ENCODE assay signal across 8 cellular contexts in the genomic region with DNA sequence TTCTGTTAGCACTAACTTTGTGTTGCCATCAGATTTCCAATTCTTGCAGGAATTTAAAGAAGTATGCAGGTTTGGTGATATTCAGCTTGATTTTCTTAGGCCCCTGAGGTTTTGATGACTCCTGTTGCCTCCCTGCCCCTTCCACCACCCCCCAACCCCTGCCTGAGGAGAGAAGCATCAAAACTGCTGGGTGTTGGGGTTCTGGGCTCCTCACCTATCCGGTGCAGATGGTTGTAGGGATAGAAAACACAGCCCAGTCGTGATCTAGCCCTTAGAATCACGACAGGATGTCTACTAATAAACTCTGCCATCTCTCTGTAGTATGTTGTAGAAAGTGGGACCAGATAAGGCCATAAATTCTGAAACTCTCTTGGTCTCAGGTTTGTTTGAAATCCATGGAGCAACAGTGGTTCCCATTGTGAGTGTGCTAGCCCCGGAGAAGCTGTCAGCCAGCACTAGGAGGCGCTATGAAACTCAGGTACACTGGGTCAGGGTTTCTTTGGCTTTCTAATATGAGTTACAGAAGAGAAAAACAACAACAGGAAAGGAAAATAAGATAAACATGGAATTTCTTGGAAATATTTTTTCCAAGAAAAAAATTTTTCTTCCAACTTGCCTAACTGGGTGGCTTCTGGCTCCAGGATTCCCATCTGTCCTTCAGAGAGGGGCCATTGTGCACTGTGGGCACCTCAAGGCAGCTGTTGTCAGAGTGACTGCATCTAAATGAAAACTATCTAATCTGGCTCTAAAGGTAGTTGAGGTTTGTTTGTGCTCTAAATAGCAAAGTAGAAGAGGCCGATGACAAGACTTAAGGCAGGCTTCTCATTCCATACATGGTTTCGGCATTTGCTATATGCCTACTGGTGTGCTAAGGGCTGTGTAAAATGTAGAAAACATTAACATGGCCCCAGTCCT. TPM values are rescaled to one million over a fixed set of nuclear protein-coding genes. Genes with fewer than 3 reads are reported as not detected.
DNase-seq lines count a peak whose midpoint lies in the region; ATAC-seq, FAIRE-seq and TF ChIP-seq lines count a peak whose summit lies in the region.

No MANE protein-coding gene starts in this region.

- H3K27me3 ChIP-seq in WERI-Rb-1 (ENCODE audit: insufficient read depth, low read depth, severe bottlenecking) = no peaks in the 10 kb centered on the region

- WGBS in A549 (ENCODE audit: missing lambda C conversion rate) = 74% methylated on average over 7 of the region's 7 CpGs

- POLR2A ChIA-PET in A549 (lab: Yijun Ruan, JAX) = no interaction called here

- peak in 1 of 2 experiments; percentile 29; a peak in 2 of 5 replicates for TF ChIP-seq RAD21 in A549 (conservative IDR thresholded peaks at IDR 0.05 in 1 of 2, IDR thresholded peaks at IDR 0.05 in 1 of 2)

- ATAC-seq in A549 = peak; percentile 64 to 83; a peak in 4 of 6 replicates
- no peak for ATAC-seq in HG03159 (IDR thresholded peaks at IDR 0.05; ENCODE audit: unreplicated experiment)
- no peak for ATAC-seq in GM21528 (IDR thresholded peaks at IDR 0.05; ENCODE audit: low FRiP score, unreplicated experiment)
- no peak for ATAC-seq in GM19395 (IDR thresholded peaks at IDR 0.05; ENCODE audit: unreplicated experiment)
- no peak for ATAC-seq in GM19463 (IDR thresholded peaks at IDR 0.05; ENCODE audit: unreplicated experiment)

- H3K36me3 ChIP-seq in WERI-Rb-1 = peaks cover 46% of the 10 kb centered on the region

- no peak overlapping the region for H3K4me2 ChIP-seq in A549

- H3K4me3 ChIP-seq in A549 = no peak overlapping the region
- no peak overlapping the region for H3K4me3 ChIP-seq in WERI-Rb-1 (ENCODE audit: low read depth, low read length)

- CTCF ChIA-PET in A549 (lab: Yijun Ruan, JAX) = no interaction called here

- no peak for TF ChIP-seq POLR2A in A549 (IDR thresholded peaks at IDR 0.05; ENCODE audit: low read length)

- H3K4me1 ChIP-seq in A549 = no peaks in the 10 kb centered on the region

- no peak for TF ChIP-seq EP300 in A549 (IDR thresholded peaks at IDR 0.05)

- H3K9me3 ChIP-seq in A549 = no peaks in the 10 kb centered on the region
- no peaks in the 10 kb centered on the region for H3K9me3 ChIP-seq in WERI-Rb-1 (ENCODE audit: severe bottlenecking)

- FAIRE-seq in A549 (lab: Jason Lieb, UNC) = no peak

- DNase-seq in A549 (ENCODE audit: low read depth in 1 of 2, low spot score in 1 of 2) (peak in 1 of 2 experiments; percentile 30), WERI-Rb-1 (peak; percentile 28), islet precursor cell (peak; percentile 67)

- peak; percentile 39; the same call in 2 of the 3 replicates for TF ChIP-seq CTCF in A549 (IDR thresholded peaks at IDR 0.05)
- peak; percentile 65 for TF ChIP-seq CTCF in GM12872 (IDR thresholded peaks at IDR 0.05; ENCODE audit: insufficient read depth, low read depth, low read length)
- TF ChIP-seq CTCF in WERI-Rb-1 (IDR thresholded peaks at IDR 0.05; ENCODE audit: low read depth, low read length) = peak; percentile 59

- H3K27ac ChIP-seq in A549 = no peak overlapping the region
- no peak overlapping the region for H3K27ac ChIP-seq in WERI-Rb-1

TF ChIP-seq in A549, 52 proteins besides CTCF, POLR2A, EP300 and RAD21:
- TF ChIP-seq RARB (CRISPR knock-in tag; IDR thresholded peaks at IDR 0.05) = no peak
- TF ChIP-seq CHD2 (IDR thresholded peaks at IDR 0.05; ENCODE audit: low read length, partially characterized antibody) = no peak
- no peak for TF ChIP-seq NPAS2 (CRISPR knock-in tag; IDR thresholded peaks at IDR 0.05; ENCODE audit: borderline replicate concordance)
- TF ChIP-seq, protein P1, sequence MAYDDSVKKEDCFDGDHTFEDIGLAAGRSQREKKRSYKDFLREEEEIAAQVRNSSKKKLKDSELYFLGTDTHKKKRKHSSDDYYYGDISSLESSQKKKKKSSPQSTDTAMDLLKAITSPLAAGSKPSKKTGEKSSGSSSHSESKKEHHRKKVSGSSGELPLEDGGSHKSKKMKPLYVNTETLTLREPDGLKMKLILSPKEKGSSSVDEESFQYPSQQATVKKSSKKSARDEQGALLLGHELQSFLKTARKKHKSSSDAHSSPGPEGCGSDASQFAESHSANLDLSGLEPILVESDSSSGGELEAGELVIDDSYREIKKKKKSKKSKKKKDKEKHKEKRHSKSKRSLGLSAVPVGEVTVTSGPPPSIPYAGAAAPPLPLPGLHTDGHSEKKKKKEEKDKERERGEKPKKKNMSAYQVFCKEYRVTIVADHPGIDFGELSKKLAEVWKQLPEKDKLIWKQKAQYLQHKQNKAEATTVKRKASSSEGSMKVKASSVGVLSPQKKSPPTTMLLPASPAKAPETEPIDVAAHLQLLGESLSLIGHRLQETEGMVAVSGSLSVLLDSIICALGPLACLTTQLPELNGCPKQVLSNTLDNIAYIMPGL (CRISPR knock-in tag; IDR thresholded peaks at IDR 0.05; ENCODE audit: borderline replicate concordance) = no peak
- TF ChIP-seq NR3C1 (IDR thresholded peaks at IDR 0.05) = no peak
- no peak for TF ChIP-seq TFCP2L1 (CRISPR knock-in tag; IDR thresholded peaks at IDR 0.05)
- TF ChIP-seq ESRRA (IDR thresholded peaks at IDR 0.05; ENCODE audit: borderline replicate concordance, low read length) = no peak
- TF ChIP-seq ZNF302 (CRISPR knock-in tag; IDR thresholded peaks at IDR 0.05) = no peak
- TF ChIP-seq CEBPB (IDR thresholded peaks at IDR 0.05) = no peak
- no peak for TF ChIP-seq CHD4 (IDR thresholded peaks at IDR 0.05; ENCODE audit: borderline replicate concordance)
- TF ChIP-seq KDM5A (IDR thresholded peaks at IDR 0.05) = no peak
- no peak for TF ChIP-seq REST (IDR thresholded peaks at IDR 0.05)
- TF ChIP-seq FOSB (CRISPR knock-in tag; IDR thresholded peaks at IDR 0.05) = no peak
- no peak for TF ChIP-seq MAZ (IDR thresholded peaks at IDR 0.05; ENCODE audit: borderline replicate concordance, low read depth, low read length)
- no peak for TF ChIP-seq CBX8 (IDR thresholded peaks at IDR 0.05)

RNA-seq across cellular contexts. Expression of gene SRP14, which starts 8.7 kb away (rescaled TPM):
- polyA plus RNA-seq in A549 (2011; rRNA removed) (216 and 306 TPM in 2 replicates), A549 (2017; fragmentation: RNase III; extraction: RNeasy Plus Mini Kit Qiagen cat#74134 plus additional on column Dnase treatment) (343 to 380 TPM (median 374 TPM) in 3 replicates)
- 236 and 276 TPM in 2 replicates for polyA plus RNA-seq in A549 (2012; cell fraction: cytosol; rRNA removed)
- polyA plus RNA-seq in A549 (2012; cell fraction: nucleus; rRNA removed) = 45.5 and 75.3 TPM in 2 replicates
- polyA minus RNA-seq in A549 (2011; rRNA and poly(A)+ RNA removed) = 36.6 and 50.6 TPM in 2 replicates

Comparison
In these comparisons a context has a peak if more than half of its experiments do, and no peak if none do; other contexts are left out.
1. ATAC-seq: peak in A549 (2 of 2); none in HG03159 (single experiment), GM21528 (single experiment), GM19395 (single experiment) and GM19463 (single experiment).
2. Peak in every context shown above with its lines, with median percentiles within 50 percentile points of each other: CTCF ChIP-seq.